Comparison of ENCODE assay signal across 1 cellular context in genomic region chr6:44156494-44157151, GRCh38.
TF ChIP-seq lines count a peak whose summit lies in the region.

No MANE protein-coding gene starts in this region.

TF ChIP-seq in HepG2, 621 proteins besides CTCF, POLR2A, EP300 and RAD21 (continued from another document and continues in another):
- TF ChIP-seq NFAT5 (CRISPR knock-in tag; IDR thresholded peaks at IDR 0.05) = no peak
- peak; percentile 72; the same call in 1 of the 2 replicates for TF ChIP-seq RERE (CRISPR knock-in tag; IDR thresholded peaks at IDR 0.05; ENCODE audit: low read depth)
- no peak for TF ChIP-seq NFIB (CRISPR knock-in tag; IDR thresholded peaks at IDR 0.05; ENCODE audit: borderline replicate concordance)
- TF ChIP-seq ARNTL (CRISPR knock-in tag; IDR thresholded peaks at IDR 0.05) = peak; percentile 47
- peak; percentile 61; the same call in 1 of the 2 replicates for TF ChIP-seq ZNF451 (CRISPR knock-in tag; IDR thresholded peaks at IDR 0.05)
- no peak for TF ChIP-seq BCLAF1 (IDR thresholded peaks at IDR 0.05)
- peak; percentile 88; the same call in 1 of the 2 replicates for TF ChIP-seq MEIS2 (CRISPR knock-in tag; IDR thresholded peaks at IDR 0.05)
- peak; percentile 62; the same call in 1 of the 2 replicates for TF ChIP-seq ZNF724P (CRISPR knock-in tag; IDR thresholded peaks at IDR 0.05; ENCODE audit: borderline replicate concordance)
- no peak for TF ChIP-seq SP1 (IDR thresholded peaks at IDR 0.05)
- TF ChIP-seq SP1 (CRISPR knock-in tag; IDR thresholded peaks at IDR 0.05) = peak; percentile 72
- no peak; the same call in 1 of the 2 replicates for TF ChIP-seq ZNF546 (CRISPR knock-in tag; conservative IDR thresholded peaks at IDR 0.05)
- TF ChIP-seq TFDP2 (CRISPR knock-in tag; IDR thresholded peaks at IDR 0.05) = peak; percentile 84
- TF ChIP-seq MZF1 (CRISPR knock-in tag; IDR thresholded peaks at IDR 0.05; ENCODE audit: borderline replicate concordance) = no peak
- peak; percentile 85 for TF ChIP-seq ZNF614 (CRISPR knock-in tag; IDR thresholded peaks at IDR 0.05; ENCODE audit: borderline replicate concordance)
- TF ChIP-seq SIN3A (IDR thresholded peaks at IDR 0.05; ENCODE audit: borderline replicate concordance, low read depth, low read length) = 0 out of 2 replicates have a peak, but pooled peaks have one; percentile 59
- no peak for TF ChIP-seq ZNF780A (CRISPR knock-in tag; IDR thresholded peaks at IDR 0.05)
- peak; percentile 55 for TF ChIP-seq NFKBIZ (CRISPR knock-in tag; IDR thresholded peaks at IDR 0.05)
- TF ChIP-seq ZNF784 (CRISPR knock-in tag; IDR thresholded peaks at IDR 0.05; ENCODE audit: borderline replicate concordance) = no peak
- TF ChIP-seq PAF1 (CRISPR knock-in tag; IDR thresholded peaks at IDR 0.05) = peak; percentile 51; the same call in 1 of the 2 replicates
- TF ChIP-seq PCBP2 (optimal IDR thresholded peaks at IDR 0.05; ENCODE audit: low read depth, low read length, poor library complexity, severe bottlenecking) = no peak
- TF ChIP-seq ZNF414 (CRISPR knock-in tag; IDR thresholded peaks at IDR 0.05) = peak; percentile 81; the same call in 1 of the 2 replicates
- TF ChIP-seq GTF3A (CRISPR knock-in tag; conservative IDR thresholded peaks at IDR 0.05) = no peak
- peak; percentile 93 for TF ChIP-seq SAP130 (CRISPR knock-in tag; IDR thresholded peaks at IDR 0.05; ENCODE audit: low read depth)
- TF ChIP-seq FLYWCH1 (CRISPR knock-in tag; IDR thresholded peaks at IDR 0.05) = no peak; the same call in 1 of the 2 replicates
- no peak for TF ChIP-seq SIN3B (IDR thresholded peaks at IDR 0.05; ENCODE audit: low read length)
- TF ChIP-seq FOSL2 (CRISPR knock-in tag; IDR thresholded peaks at IDR 0.05) = peak; percentile 58; the same call in 1 of the 2 replicates
- TF ChIP-seq ZNF3 (CRISPR knock-in tag; IDR thresholded peaks at IDR 0.05) = peak; percentile 16; the same call in 1 of the 2 replicates
- no peak for TF ChIP-seq ZNF790 (CRISPR knock-in tag; IDR thresholded peaks at IDR 0.05; ENCODE audit: borderline replicate concordance)
- TF ChIP-seq HOMEZ (CRISPR knock-in tag; IDR thresholded peaks at IDR 0.05; ENCODE audit: low read depth) = no peak
- TF ChIP-seq ZNF564 (CRISPR knock-in tag; IDR thresholded peaks at IDR 0.05) = no peak
- TF ChIP-seq KDM4B (CRISPR knock-in tag; IDR thresholded peaks at IDR 0.05) = no peak
- TF ChIP-seq TP53 (CRISPR knock-in tag; conservative IDR thresholded peaks at IDR 0.05) = 0 out of 2 replicates have a peak, but pooled peaks have one; percentile 6
- TF ChIP-seq ZNF484 (CRISPR knock-in tag; IDR thresholded peaks at IDR 0.05; ENCODE audit: borderline replicate concordance, low read depth) = no peak
- 0 out of 2 replicates have a peak, but pooled peaks have one; percentile 61 for TF ChIP-seq NAIF1 (CRISPR knock-in tag; IDR thresholded peaks at IDR 0.05; ENCODE audit: borderline replicate concordance)
- TF ChIP-seq ZFP36L1 (CRISPR knock-in tag; IDR thresholded peaks at IDR 0.05) = 0 out of 2 replicates have a peak, but pooled peaks have one; percentile 43
- TF ChIP-seq ZBTB44 (CRISPR knock-in tag; IDR thresholded peaks at IDR 0.05) = no peak
- peak; percentile 71 for TF ChIP-seq SRSF1 (optimal IDR thresholded peaks at IDR 0.05; ENCODE audit: low read depth, low read length)
- TF ChIP-seq IRF1 (CRISPR knock-in tag; IDR thresholded peaks at IDR 0.05; ENCODE audit: low read depth) = no peak
